In the genomic region with DNA sequence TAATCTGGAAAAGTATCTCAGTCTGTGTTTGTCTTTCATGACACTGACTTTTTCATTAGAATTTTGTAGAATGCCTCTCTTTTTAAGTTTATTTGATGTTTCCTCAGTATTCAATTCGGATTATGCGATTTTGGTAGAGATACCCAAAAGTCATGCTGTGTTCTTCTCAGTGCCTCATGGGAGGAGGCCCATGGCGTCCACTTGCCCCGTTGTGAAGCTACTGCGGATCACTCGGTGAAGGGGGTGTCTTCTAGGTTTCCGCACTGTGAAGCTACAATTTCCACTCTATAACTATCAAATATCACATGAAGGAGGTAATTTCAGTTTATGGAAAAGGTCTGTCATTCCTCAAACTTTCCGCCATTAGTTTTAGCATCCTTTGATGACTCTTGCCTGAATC, we compare ENCODE assay signal across 9 cellular contexts.
"Had no signal": no experiment of that assay in that cellular context is flagged by ENCODE, and none has a peak within 500 bp of the region (broad histone marks: within the 10 kb centered on the region; RNA-seq: fewer than 3 reads in every experiment).

No MANE protein-coding gene starts in this region.

- H3K4me3 Mint-ChIP-seq: HFFc6, IgD-negative memory B cell had no signal

- H3K27ac ChIP-seq: GM23248, HL-60 had no signal

- ATAC-seq: HCT116, HepG2 had no signal

- H3K4me3 ChIP-seq: GM23248, HAP-1 had no signal

- DNase-seq: GM23248, GOT3, H7, HFFc6 had no signal

- H3K4me1 ChIP-seq: HAP-1 had no signal

- H3K36me3 ChIP-seq: HAP-1 had no signal

- H3K27ac Mint-ChIP-seq: HFFc6, IgD-negative memory B cell had no signal

- H3K9me3 ChIP-seq: HAP-1 had no signal

- H3K36me3 Mint-ChIP-seq: IgD-negative memory B cell had no signal

- H2AFZ ChIP-seq: GM23248 had no signal

- H3K4me1 Mint-ChIP-seq: IgD-negative memory B cell had no signal

- H3K9ac ChIP-seq: GM23248 had no signal
